17 cellular contexts compared by ENCODE assay signal in the genomic region with DNA sequence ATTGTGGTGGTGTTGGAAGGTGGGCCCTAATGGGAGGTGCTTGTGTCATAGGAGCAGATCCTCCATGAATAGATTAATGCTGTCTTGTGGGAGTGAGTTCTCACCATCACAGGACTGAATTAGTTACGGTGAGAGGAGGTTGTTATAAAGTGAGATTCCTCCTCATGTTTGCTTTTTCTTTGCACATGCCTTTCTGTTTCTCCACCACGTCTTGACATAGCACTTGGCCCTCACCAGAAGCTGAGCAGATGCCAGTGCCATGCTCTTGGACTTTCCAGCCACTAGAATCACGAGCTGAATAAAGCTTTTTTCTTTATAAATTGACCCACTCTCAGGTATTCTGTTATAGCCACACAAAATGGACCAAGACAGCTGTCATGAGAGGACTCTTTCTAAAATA.
A peak's percentile ranks its signal among the peaks of the same experiment; 100 is the strongest.
DNase-seq lines count a peak whose midpoint lies in the region; ATAC-seq and TF ChIP-seq lines count a peak whose summit lies in the region.
"Had no signal": no experiment of that assay in that cellular context is flagged by ENCODE, and none has a peak within 500 bp of the region (broad histone marks: within the 10 kb centered on the region; RNA-seq: fewer than 3 reads in every experiment).

No MANE protein-coding gene starts in this region.

- no peak overlapping the region for H3K27ac Mint-ChIP-seq in stimulated activated naive B cell treated with anti-CD40 and anti-IgM and Interleukin-4, amounts not matched to agents 10 μg/mL and 1 μg/mL and 100 μg/mL, for 72 hours
- H3K27ac Mint-ChIP-seq: B cell; CD4-positive, alpha-beta T cell; CD8-positive, alpha-beta T cell had no signal

- no peak for TF ChIP-seq CTCF in brain microvascular endothelial cell (IDR thresholded peaks at IDR 0.05; ENCODE audit: low read depth, low read length, missing control alignments)

- peaks cover 4 to 9% of the 10 kb centered on the region in 2 donors for H3K9me3 Mint-ChIP-seq in stimulated activated naive B cell treated with anti-CD40 and anti-IgM and Interleukin-4, amounts not matched to agents 10 μg/mL and 1 μg/mL and 100 μg/mL, for 72 hours

- no peak for ATAC-seq in left cardiac atrium
- no peak for ATAC-seq in stimulated activated naive B cell treated with anti-CD40 and anti-IgM and Interleukin-4, amounts not matched to agents 10 μg/mL and 1 μg/mL and 100 μg/mL, for 72 hours (replicated peaks)
- ATAC-seq: A549; CD8-positive, alpha-beta T cell had no signal

- in situ Hi-C loops in brain microvascular endothelial cell (cut with HindIII; ENCODE audit: low pct_ligation_motif_present, low sequenced_read_pairs): no loop called here

- peak; percentile 31 for DNase-seq in cardiac septum (ENCODE audit: low spot score)
- no peak for DNase-seq in left cardiac atrium
- peak; percentile 9 for DNase-seq in mesenteric fat pad (ENCODE audit: low spot score)
- no peak for DNase-seq in brain microvascular endothelial cell
- no peak for DNase-seq in stimulated activated naive B cell treated with anti-CD40 and anti-IgM and Interleukin-4, amounts not matched to agents 10 μg/mL and 1 μg/mL and 100 μg/mL, for 72 hours
- DNase-seq: AML-193; Caco-2; Calu3; CD4-positive, alpha-beta T cell; CD8-positive, alpha-beta T cell; DMS79 treated with DMSO at 0.1 percent for 48 hours; GF-D8 had no signal

- no peak overlapping the region for H3K4me3 ChIP-seq in brain microvascular endothelial cell (ENCODE audit: low read depth, low read length)
- H3K4me3 ChIP-seq: A549; BLaER1 treated with 17β-estradiol and CSF1 and Interleukin-3, amounts not matched to agents 10 nM and 100 nM had no signal

- intact Hi-C loops in cardiac septum (cut with DNase I): no loop called here
- intact Hi-C loops in left cardiac atrium (cut with DNase I): no loop called here

- peaks cover 0 to 2% of the 10 kb centered on the region in 2 donors for H3K36me3 Mint-ChIP-seq in stimulated activated naive B cell treated with anti-CD40 and anti-IgM and Interleukin-4, amounts not matched to agents 10 μg/mL and 1 μg/mL and 100 μg/mL, for 72 hours
- H3K36me3 Mint-ChIP-seq: CD8-positive, alpha-beta T cell had no signal

- peaks cover 0 to 4% of the 10 kb centered on the region in 2 donors for H3K27me3 Mint-ChIP-seq in stimulated activated naive B cell treated with anti-CD40 and anti-IgM and Interleukin-4, amounts not matched to agents 10 μg/mL and 1 μg/mL and 100 μg/mL, for 72 hours

- no peak overlapping the region for H3K27ac ChIP-seq in brain microvascular endothelial cell
- H3K27ac ChIP-seq: 22Rv1; A549; BLaER1 treated with 17β-estradiol and CSF1 and Interleukin-3, amounts not matched to agents 10 nM and 100 nM; C4-2B had no signal

- H3K27me3 ChIP-seq in brain microvascular endothelial cell (replicated peaks): no peaks in the 10 kb centered on the region
- H3K27me3 ChIP-seq: BLaER1 treated with 17β-estradiol and CSF1 and Interleukin-3, amounts not matched to agents 10 nM and 100 nM had no signal

- no peaks in the 10 kb centered on the region for H3K36me3 ChIP-seq in brain microvascular endothelial cell (replicated peaks)
- H3K36me3 ChIP-seq: BLaER1 treated with 17β-estradiol and CSF1 and Interleukin-3, amounts not matched to agents 10 nM and 100 nM had no signal

- no peaks in the 10 kb centered on the region for H3K4me1 Mint-ChIP-seq in stimulated activated naive B cell treated with anti-CD40 and anti-IgM and Interleukin-4, amounts not matched to agents 10 μg/mL and 1 μg/mL and 100 μg/mL, for 72 hours
- H3K4me1 Mint-ChIP-seq: B cell had no signal

- no peak overlapping the region for H3K4me3 Mint-ChIP-seq in stimulated activated naive B cell treated with anti-CD40 and anti-IgM and Interleukin-4, amounts not matched to agents 10 μg/mL and 1 μg/mL and 100 μg/mL, for 72 hours
- H3K4me3 Mint-ChIP-seq: B cell; CD4-positive, alpha-beta T cell; CD8-positive, alpha-beta T cell had no signal

Comparison
In these comparisons a context has a peak if more than half of its experiments do, and no peak if none do; other contexts are left out.
1. DNase-seq: peak in cardiac septum (single experiment) and mesenteric fat pad (single experiment); none in left cardiac atrium (single experiment), brain microvascular endothelial cell (single experiment) and stimulated activated naive B cell treated with anti-CD40 and anti-IgM and Interleukin-4, amounts not matched to agents 10 μg/mL and 1 μg/mL and 100 μg/mL, for 72 hours (single experiment).